ENCODE assay signal across 8 cellular contexts in genomic region chr1:165827199-165828102, GRCh38. TPM values are rescaled to one million over a fixed set of nuclear protein-coding genes. Genes with fewer than 3 reads are reported as not detected.
DNase-seq lines count a peak whose midpoint lies in the region; ATAC-seq and TF ChIP-seq lines count a peak whose summit lies in the region.

TSS of gene UCK2 (plus strand) at chr1:165827614. CDS start at chr1:165827834, 220 bp downstream.

- peaks cover 7% of the 10 kb centered on the region; the same call in 1 of the 2 replicates for H3K4me1 ChIP-seq in Caco-2

- peaks cover 16% of the 10 kb centered on the region for H3K36me3 Mint-ChIP-seq in Caco-2 (ENCODE audit: insufficient read depth, unreplicated experiment)

- CTCF ChIA-PET in Caco-2 (lab: Charles Lee): interaction anchor here (0.6 kb wide), 1 partner anchor 180 kb away, joined by 3 read pairs; no protein-coding TSS in a partner anchor

- H3K4me3 Mint-ChIP-seq in Caco-2 (ENCODE audit: unreplicated experiment): peak within 1 kb of the TSS; percentile 92

- no peaks in the 10 kb centered on the region for H3K27me3 Mint-ChIP-seq in Caco-2 (ENCODE audit: insufficient read depth, unreplicated experiment)

- no TSS peak for BruUV-seq in Caco-2 (replicated peaks; lab: Mats Ljungman, UMichigan)

- peak within 1 kb of the TSS; percentile 93 for H3K4me3 ChIP-seq in Caco-2 (ENCODE audit: low read depth, low read length)

- intact Hi-C loops in Caco-2 (cut with micrococcal nuclease; ENCODE audit: unreplicated experiment): loop anchor here (1.0 to 2.0 kb wide), 4 partner anchors 58 to 197 kb away; partner anchors contain the start of gene MGST3

- no peaks in the 10 kb centered on the region for H3K4me1 Mint-ChIP-seq in Caco-2 (ENCODE audit: low read depth, unreplicated experiment)

- no peaks in the 10 kb centered on the region for H3K9me3 Mint-ChIP-seq in Caco-2 (ENCODE audit: unreplicated experiment)

- H3K9me3 ChIP-seq in Caco-2: no peaks in the 10 kb centered on the region

- POLR2A ChIA-PET in Caco-2 (lab: Charles Lee): interaction anchor here (1.1 kb wide), 1 partner anchor 58 kb away, joined by 3 read pairs; the partner anchor contains the start of gene TMCO1

- H3K27ac Mint-ChIP-seq in Caco-2 (ENCODE audit: unreplicated experiment): peak within 1 kb of the TSS; percentile 95

- no peaks in the 10 kb centered on the region for H3K36me3 ChIP-seq in Caco-2 (ENCODE audit: control insufficient read depth, insufficient read depth, low read length)

- ATAC-seq in GM19438 (IDR thresholded peaks at IDR 0.05; ENCODE audit: low read depth, unreplicated experiment) (peak; percentile 65), HG03565 (IDR thresholded peaks at IDR 0.05; ENCODE audit: unreplicated experiment) (peak; percentile 61)

- DNase-seq in Caco-2 (peak; percentile 89 to 90), NOMO-1 (lab: John Stamatoyannopoulos, UW; ENCODE audit: unreplicated experiment in 2 of 2) (peak; percentile 64), epidermal melanocyte (ENCODE audit: insufficient read length, low spot score) (peak; percentile 64), mucosa of gallbladder (ENCODE audit: low spot score) (peak; percentile 70)
- peak; percentile 62 for DNase-seq in activated CD8-positive, alpha-beta memory T cell treated with anti-CD3 and anti-CD28 coated beads, Interleukin-2, amount 50 U/mL, for 4 hours
- peak; percentile 82 for DNase-seq in stimulated activated CD8-positive, alpha-beta memory T cell treated with anti-CD3 and anti-CD28 coated beads, Interleukin-4, amount 100 ng/mL, for 48 hours

- H3K27me3 ChIP-seq in Caco-2 (replicated peaks; ENCODE audit: control insufficient read depth, insufficient read depth, low read length): no peaks in the 10 kb centered on the region

- peak in 1 of 2 experiments; percentile 0 for TF ChIP-seq CTCF in Caco-2 (IDR thresholded peaks at IDR 0.05; ENCODE audit: insufficient read depth in 1 of 2, low read depth in 1 of 2, low read length in 1 of 2, severe bottlenecking in 1 of 2, unreplicated experiment in 1 of 2)

RNA-seq across cellular contexts. Expression of gene UCK2, which starts in this region (rescaled TPM):
- total RNA-seq in Caco-2 (2022): 65.0 and 67.2 TPM in 2 replicates
- total RNA-seq in mucosa of gallbladder: 27.2 TPM

Comparison
In these comparisons a context has a peak if more than half of its experiments do, and no peak if none do; other contexts are left out.
1. Peak in every context shown above with its lines: DNase-seq, ATAC-seq and H3K4me3 ChIP-seq.